Comparison of ENCODE assay signal across 19 cellular contexts in genomic region chr3:66365023-66365581, GRCh38.
DNase-seq lines count a peak whose midpoint lies in the region; ATAC-seq and TF ChIP-seq lines count a peak whose summit lies in the region.
"Had no signal": no experiment of that assay in that cellular context is flagged by ENCODE, and none has a peak within 500 bp of the region (broad histone marks: within the 10 kb centered on the region; RNA-seq: fewer than 3 reads in every experiment).

No MANE protein-coding gene starts in this region.

- no peak for ATAC-seq in T-helper 17 cell
- ATAC-seq in stimulated activated effector memory CD8-positive, alpha-beta T cell treated with anti-CD3 and anti-CD28 coated beads, Interleukin-12 subunit alpha, Interleukin-12 subunit beta, amount 100 ng/mL, for 72 hours: no peak

- H4K20me1 ChIP-seq in osteoblast (ENCODE audit: insufficient read depth, low read length) (no peaks in the 10 kb centered on the region), SK-N-SH (ENCODE audit: insufficient read depth) (no peaks in the 10 kb centered on the region)

- no peaks in the 10 kb centered on the region for H3K27me3 Mint-ChIP-seq in T-helper 17 cell
- H3K27me3 Mint-ChIP-seq: CD4-positive, CD25-positive, alpha-beta regulatory T cell had no signal

- H3K4me3 ChIP-seq in right atrium auricular region: no peak overlapping the region
- H3K4me3 ChIP-seq in osteoblast (ENCODE audit: insufficient read depth, low read length): no peak overlapping the region
- no peak overlapping the region for H3K4me3 ChIP-seq in SK-N-SH (ENCODE audit: low read depth in 2 of 2, low read length in 1 of 2)
- H3K4me3 ChIP-seq: Peyer's patch had no signal

- H2AFZ ChIP-seq in osteoblast (ENCODE audit: low read length) (no peak overlapping the region), SK-N-SH (ENCODE audit: low read depth) (no peak overlapping the region)

- H3K36me3 ChIP-seq in right atrium auricular region (no peaks in the 10 kb centered on the region), osteoblast (ENCODE audit: insufficient read depth, low read length) (no peaks in the 10 kb centered on the region), SK-N-SH (replicated peaks in 1 of 2; ENCODE audit: control insufficient read depth in 1 of 2, insufficient read depth in 2 of 2, low read length in 1 of 2) (peaks cover 0 to under 1% of the 10 kb centered on the region in 2 experiments)
- H3K36me3 ChIP-seq: Peyer's patch had no signal

- H3K9me3 Mint-ChIP-seq in stimulated activated effector memory CD8-positive, alpha-beta T cell treated with anti-CD3 and anti-CD28 coated beads, Interleukin-12 subunit alpha, Interleukin-12 subunit beta, amount 100 ng/mL, for 72 hours: no peaks in the 10 kb centered on the region
- H3K9me3 Mint-ChIP-seq: CD4-positive, CD25-positive, alpha-beta regulatory T cell had no signal

- 95% methylated on average over 5 of the region's 5 CpGs for WGBS in SK-N-SH (ENCODE audit: low lambda C conversion rate)

- DNase-seq in T-helper 17 cell (no peak), fibroblast of gingiva (ENCODE audit: low read depth) (peak; percentile 70), right atrium auricular region (ENCODE audit: low spot score) (no peak), osteoblast (ENCODE audit: insufficient read length, low spot score, missing footprints) (no peak), SK-N-SH (no peak)
- no peak for DNase-seq in stimulated activated effector memory CD8-positive, alpha-beta T cell treated with anti-CD3 and anti-CD28 coated beads, Interleukin-12 subunit alpha, Interleukin-12 subunit beta, amount 100 ng/mL, for 72 hours (ENCODE audit: low spot score in 2 of 2)
- no peak for DNase-seq in activated T-cell treated with anti-CD3 and anti-CD28 coated beads, Interleukin-2, amount 50 U/mL, for 48 hours
- DNase-seq: Caco-2; CD4-positive, CD25-positive, alpha-beta regulatory T cell; DMS 273 treated with DMSO at 0.1 percent for 48 hours; DMS79 treated with DMSO at 0.1 percent for 48 hours; HCEC 1CT; KG1; NCI-H1105; NCI-H146; NCI-H2171; NCI-H446; Peyer's patch had no signal

- no peaks in the 10 kb centered on the region for H3K9me2 ChIP-seq in SK-N-SH

- CTCF ChIA-PET in SK-N-SH (lab: Yijun Ruan, JAX): interaction anchor here (1.2 to 3.9 kb wide), 2 partner anchors 13 kb away, joined by 7 to 23 read pairs; no protein-coding TSS in a partner anchor

- peaks cover 2% of the 10 kb centered on the region for H3K4me1 Mint-ChIP-seq in T-helper 17 cell
- H3K4me1 Mint-ChIP-seq in stimulated activated effector memory CD8-positive, alpha-beta T cell treated with anti-CD3 and anti-CD28 coated beads, Interleukin-12 subunit alpha, Interleukin-12 subunit beta, amount 100 ng/mL, for 72 hours: no peaks in the 10 kb centered on the region

- no peak overlapping the region for H3K4me3 Mint-ChIP-seq in T-helper 17 cell
- H3K4me3 Mint-ChIP-seq in stimulated activated effector memory CD8-positive, alpha-beta T cell treated with anti-CD3 and anti-CD28 coated beads, Interleukin-12 subunit alpha, Interleukin-12 subunit beta, amount 100 ng/mL, for 72 hours: no peak overlapping the region
- H3K4me3 Mint-ChIP-seq: CD4-positive, CD25-positive, alpha-beta regulatory T cell had no signal

- peak overlapping the region; percentile 77 for H3K27ac Mint-ChIP-seq in T-helper 17 cell
- peak overlapping the region; percentile 71 for H3K27ac Mint-ChIP-seq in stimulated activated effector memory CD8-positive, alpha-beta T cell treated with anti-CD3 and anti-CD28 coated beads, Interleukin-12 subunit alpha, Interleukin-12 subunit beta, amount 100 ng/mL, for 72 hours

- TF ChIP-seq RAD21 in SK-N-SH (IDR thresholded peaks at IDR 0.05; ENCODE audit: low read length): no peak

- H3K4me1 ChIP-seq in right atrium auricular region (peaks cover 0 to 47% of the 10 kb centered on the region in 2 donors), osteoblast (ENCODE audit: insufficient read depth, low read length) (peaks cover 12% of the 10 kb centered on the region), SK-N-SH (ENCODE audit: control insufficient read depth in 1 of 2, insufficient read depth in 2 of 2, low read depth in 1 of 2, low read length in 1 of 2) (peaks cover 1 to 5% of the 10 kb centered on the region in 2 experiments; a peak in 2 of 4 replicates)
- H3K4me1 ChIP-seq: Caco-2, Peyer's patch had no signal

- peaks cover 2% of the 10 kb centered on the region for H3K36me3 Mint-ChIP-seq in T-helper 17 cell (ENCODE audit: low read depth)
- H3K36me3 Mint-ChIP-seq in stimulated activated effector memory CD8-positive, alpha-beta T cell treated with anti-CD3 and anti-CD28 coated beads, Interleukin-12 subunit alpha, Interleukin-12 subunit beta, amount 100 ng/mL, for 72 hours: peaks cover 27% of the 10 kb centered on the region

- TF ChIP-seq CTCF in right atrium auricular region (IDR thresholded peaks at IDR 0.05): no peak
- no peak for TF ChIP-seq CTCF in osteoblast (IDR thresholded peaks at IDR 0.05; ENCODE audit: extremely low read depth, low read depth, low read length)
- TF ChIP-seq CTCF in SK-N-SH (IDR thresholded peaks at IDR 0.05): no peak

- H3K27me3 ChIP-seq in right atrium auricular region: no peaks in the 10 kb centered on the region
- no peaks in the 10 kb centered on the region for H3K27me3 ChIP-seq in osteoblast (ENCODE audit: insufficient read depth, low read length)
- H3K27me3 ChIP-seq in SK-N-SH (ENCODE audit: insufficient read depth): no peaks in the 10 kb centered on the region
- H3K27me3 ChIP-seq: Peyer's patch had no signal

- no peak for TF ChIP-seq EP300 in SK-N-SH (IDR thresholded peaks at IDR 0.05; ENCODE audit: borderline replicate concordance in 1 of 2, low read depth in 1 of 2, low read length in 1 of 2)

- POLR2A ChIA-PET in SK-N-SH (lab: Yijun Ruan, JAX): no interaction called here

- H3K9me3 ChIP-seq in T-helper 17 cell (ENCODE audit: control insufficient read depth, low read length, poor library complexity, severe bottlenecking): no peaks in the 10 kb centered on the region
- no peaks in the 10 kb centered on the region for H3K9me3 ChIP-seq in right atrium auricular region
- no peaks in the 10 kb centered on the region for H3K9me3 ChIP-seq in osteoblast (ENCODE audit: low read depth, low read length)
- no peaks in the 10 kb centered on the region for H3K9me3 ChIP-seq in SK-N-SH
- H3K9me3 ChIP-seq: Caco-2, Peyer's patch had no signal

- H3K4me2 ChIP-seq in osteoblast (ENCODE audit: insufficient read depth, low read length) (no peak overlapping the region), SK-N-SH (no peak overlapping the region)

- no peaks in the 10 kb centered on the region for H3K79me2 ChIP-seq in osteoblast (ENCODE audit: insufficient read depth, low read length)
- H3K79me2 ChIP-seq in SK-N-SH (ENCODE audit: insufficient read depth): no peaks in the 10 kb centered on the region

- H3K27ac ChIP-seq in right atrium auricular region: peak overlapping the region; percentile 73 to 84
- no peak overlapping the region for H3K27ac ChIP-seq in osteoblast (ENCODE audit: low read depth, low read length)
- H3K27ac ChIP-seq in SK-N-SH (ENCODE audit: low read depth in 2 of 2, low read length in 1 of 2): no peak overlapping the region
- H3K27ac ChIP-seq: HL-60, Peyer's patch had no signal

- H3K9ac ChIP-seq in SK-N-SH: no peak overlapping the region

- H3F3A ChIP-seq in SK-N-SH (replicated peaks; ENCODE audit: insufficient read depth): peaks cover 9% of the 10 kb centered on the region

TF ChIP-seq in SK-N-SH, 30 proteins besides CTCF, POLR2A, EP300 and RAD21:
- TF ChIP-seq POLR2AphosphoS5 (IDR thresholded peaks at IDR 0.05; ENCODE audit: low read depth, low read length): no peak
- TF ChIP-seq ELF1 (IDR thresholded peaks at IDR 0.05): no peak
- no peak for TF ChIP-seq NRF1 (IDR thresholded peaks at IDR 0.05; ENCODE audit: low read depth, low read length)
- no peak for TF ChIP-seq FOXJ3 (CRISPR knock-in tag; IDR thresholded peaks at IDR 0.05)
- TF ChIP-seq FOXM1 (IDR thresholded peaks at IDR 0.05; ENCODE audit: low read depth): no peak
- TF ChIP-seq MAX (IDR thresholded peaks at IDR 0.05; ENCODE audit: low read depth): no peak
- no peak for TF ChIP-seq EZH2phosphoT487 (IDR thresholded peaks at IDR 0.05; ENCODE audit: borderline replicate concordance, low read depth)
- TF ChIP-seq JUND (IDR thresholded peaks at IDR 0.05): no peak
- no peak for TF ChIP-seq RXRA (IDR thresholded peaks at IDR 0.05; ENCODE audit: borderline replicate concordance, low read depth)
- TF ChIP-seq MXI1 (IDR thresholded peaks at IDR 0.05; ENCODE audit: low read depth, low read length): no peak
- no peak for TF ChIP-seq SIN3A (IDR thresholded peaks at IDR 0.05; ENCODE audit: borderline replicate concordance, low read depth, low read length)
- TF ChIP-seq TCF12 (IDR thresholded peaks at IDR 0.05): no peak
- no peak for TF ChIP-seq FOSL2 (IDR thresholded peaks at IDR 0.05; ENCODE audit: borderline replicate concordance, low read depth)

Comparison
In these comparisons a context has a peak if more than half of its experiments do, and no peak if none do; other contexts are left out.
1. H3K27ac ChIP-seq: peak in right atrium auricular region (2 of 2); none in osteoblast (single experiment) and SK-N-SH (0 of 2).